11 cellular contexts compared by ENCODE assay signal in genomic region chr6:113903666-113904330, GRCh38. TPM values are rescaled to one million over a fixed set of nuclear protein-coding genes. Genes with fewer than 3 reads are reported as not detected.
DNase-seq lines count a peak whose midpoint lies in the region; ATAC-seq, FAIRE-seq and TF ChIP-seq lines count a peak whose summit lies in the region.
"Had no signal": no experiment of that assay in that cellular context is flagged by ENCODE, and none has a peak within 500 bp of the region (broad histone marks: within the 10 kb centered on the region; RNA-seq: fewer than 3 reads in every experiment).

No MANE protein-coding gene starts in this region.

- no peaks in the 10 kb centered on the region for H3K9me3 ChIP-seq in K562 (replicated peaks; ENCODE audit: control insufficient read depth, insufficient read depth, low read depth, low read length)

- peaks cover 8% of the 10 kb centered on the region for H3K4me1 Mint-ChIP-seq in progenitor cell of endocrine pancreas (ENCODE audit: low read depth)
- H3K4me1 Mint-ChIP-seq in stimulated activated naive CD8-positive, alpha-beta T cell treated with anti-CD3 and anti-CD28 coated beads, Interleukin-15, amount 100 ng/mL, for 72 hours: no peaks in the 10 kb centered on the region

- peak; percentile 35; the same call in 2 of the 3 replicates for ATAC-seq in K562
- ATAC-seq in stimulated activated naive CD8-positive, alpha-beta T cell treated with anti-CD3 and anti-CD28 coated beads, Interleukin-15, amount 100 ng/mL, for 72 hours: no peak
- ATAC-seq: HCT116 had no signal

- peak; percentile 80 for DNase-seq in EL
- DNase-seq in K562 (ENCODE audit: extremely low read depth in 1 of 4, low spot score in 3 of 4): no peak
- peak; percentile 76 for DNase-seq in islet precursor cell
- no peak for DNase-seq in progenitor cell of endocrine pancreas (ENCODE audit: low spot score, unreplicated experiment)
- no peak for DNase-seq in activated CD8-positive, alpha-beta memory T cell treated with anti-CD3 and anti-CD28 coated beads, Interleukin-2, amount 50 U/mL, for 48 hours
- DNase-seq in GM10248 (ENCODE audit: extremely low spot score): no peak
- no peak for DNase-seq in GM13976 (ENCODE audit: low spot score)
- no peak for DNase-seq in stimulated activated naive CD8-positive, alpha-beta T cell treated with anti-CD3 and anti-CD28 coated beads, Interleukin-15, amount 100 ng/mL, for 72 hours
- DNase-seq: activated T-cell treated with anti-CD3 and anti-CD28 coated beads for 4 hours, SW 1271 had no signal

- no peaks in the 10 kb centered on the region for H4K20me1 ChIP-seq in K562 (replicated peaks; ENCODE audit: control insufficient read depth, insufficient read depth, low read length)

- H3K27ac Mint-ChIP-seq in progenitor cell of endocrine pancreas: peak overlapping the region; percentile 46
- no peak overlapping the region for H3K27ac Mint-ChIP-seq in stimulated activated naive CD8-positive, alpha-beta T cell treated with anti-CD3 and anti-CD28 coated beads, Interleukin-15, amount 100 ng/mL, for 72 hours

- H3K79me2 ChIP-seq in K562 (ENCODE audit: control insufficient read depth, insufficient read depth, low read length): no peaks in the 10 kb centered on the region

- no peak for FAIRE-seq in K562 (lab: Jason Lieb, UNC)

- POLR2A ChIA-PET in K562 (lab: Yijun Ruan, JAX) (interaction anchor here (0.6 to 0.7 kb wide), 2 partner anchors 12 to 1646 kb away, joined by 3 read pairs; no protein-coding TSS in a partner anchor), GM10248 (lab: Yijun Ruan, JAX) (no interaction called here)

- no peaks in the 10 kb centered on the region for H3K9me1 ChIP-seq in K562 (ENCODE audit: control insufficient read depth, insufficient read depth, low read length)

- no peak for TF ChIP-seq CTCF in K562 (IDR thresholded peaks at IDR 0.05 in 2 of 3, conservative IDR thresholded peaks at IDR 0.05 in 1 of 3; ENCODE audit: insufficient read depth in 2 of 3, low read depth in 1 of 3, low read length in 3 of 3)
- no peak for TF ChIP-seq CTCF in progenitor cell of endocrine pancreas (IDR thresholded peaks at IDR 0.05; ENCODE audit: unreplicated experiment)
- no peak for TF ChIP-seq CTCF in GM10248 (IDR thresholded peaks at IDR 0.05; ENCODE audit: control extremely low read depth, extremely low read depth, low read depth, missing control alignments)
- no peak for TF ChIP-seq CTCF in GM13976 (IDR thresholded peaks at IDR 0.05; ENCODE audit: borderline replicate concordance, control extremely low read depth, extremely low read depth, insufficient read depth, missing control alignments)

- H3K4me3 ChIP-seq in K562: no peak overlapping the region

- H3K9me3 Mint-ChIP-seq in progenitor cell of endocrine pancreas (ENCODE audit: low read depth): no peaks in the 10 kb centered on the region
- H3K9me3 Mint-ChIP-seq in stimulated activated naive CD8-positive, alpha-beta T cell treated with anti-CD3 and anti-CD28 coated beads, Interleukin-15, amount 100 ng/mL, for 72 hours: no peaks in the 10 kb centered on the region

- in situ Hi-C loops in K562 (cut with MboI): loop anchor here (25.0 kb wide), 2 partner anchors 1016 to 1716 kb away; no protein-coding TSS in a partner anchor
- in situ Hi-C loops in GM13976 (cut with MboI; ENCODE audit: low sequenced_read_pairs, unreplicated experiment): loop anchor here (10.0 kb wide), 1 partner anchor 1119 kb away; no protein-coding TSS in a partner anchor

- no peak overlapping the region for H3K4me3 Mint-ChIP-seq in progenitor cell of endocrine pancreas (ENCODE audit: low read depth)
- no peak overlapping the region for H3K4me3 Mint-ChIP-seq in stimulated activated naive CD8-positive, alpha-beta T cell treated with anti-CD3 and anti-CD28 coated beads, Interleukin-15, amount 100 ng/mL, for 72 hours

- no peaks in the 10 kb centered on the region for H3K27me3 ChIP-seq in K562 (ENCODE audit: control insufficient read depth in 2 of 2, insufficient read depth in 2 of 2, low read length in 2 of 2)

- WGBS in K562 (ENCODE audit: insufficient coverage, low coverage, missing lambda C conversion rate): 14% methylated on average over 9 of the region's 9 CpGs

- no peaks in the 10 kb centered on the region for H3K4me1 ChIP-seq in K562 (replicated peaks in 1 of 2; ENCODE audit: control insufficient read depth in 2 of 2, insufficient read depth in 2 of 2, low read length in 2 of 2)

- CTCF ChIA-PET in K562 (lab: Yijun Ruan, JAX; ENCODE audit: low intra/inter-chr PET ratio): no interaction called here
- CTCF ChIA-PET in GM10248 (lab: Yijun Ruan, JAX): interaction anchor here (1.0 kb wide), 1 partner anchor 8 kb away, joined by 3 read pairs; no protein-coding TSS in a partner anchor

- peak overlapping the region; percentile 72 for H2AFZ ChIP-seq in K562 (ENCODE audit: low read depth, low read length)

- H3K27me3 Mint-ChIP-seq in progenitor cell of endocrine pancreas: peaks cover 11% of the 10 kb centered on the region
- no peaks in the 10 kb centered on the region for H3K27me3 Mint-ChIP-seq in stimulated activated naive CD8-positive, alpha-beta T cell treated with anti-CD3 and anti-CD28 coated beads, Interleukin-15, amount 100 ng/mL, for 72 hours

- no peak for TF ChIP-seq RAD21 in K562 (CRISPR knock-in tag; conservative IDR thresholded peaks at IDR 0.05 in 1 of 2, IDR thresholded peaks at IDR 0.05 in 1 of 2)

- no peak for TF ChIP-seq EP300 in K562 (IDR thresholded peaks at IDR 0.05; ENCODE audit: low read length)

- H3K36me3 ChIP-seq in K562 (ENCODE audit: control insufficient read depth, insufficient read depth, low read length): no peaks in the 10 kb centered on the region

- no peaks in the 10 kb centered on the region for H3K36me3 Mint-ChIP-seq in progenitor cell of endocrine pancreas (ENCODE audit: insufficient read depth)

- TF ChIP-seq POLR2A in K562 (conservative IDR thresholded peaks at IDR 0.05): no peak

- no peak overlapping the region for H3K9ac ChIP-seq in K562 (ENCODE audit: insufficient read depth in 1 of 2, low read depth in 2 of 2, low read length in 2 of 2)

- BruUV-seq in K562 (replicated peaks; lab: Mats Ljungman, UMichigan): no TSS peak

- intact Hi-C loops in K562 (cut with micrococcal nuclease): loop anchor here (10.0 kb wide), 2 partner anchors 1569 to 1719 kb away; no protein-coding TSS in a partner anchor

- no peak overlapping the region for H3K27ac ChIP-seq in K562 (ENCODE audit: extremely low read depth, low read depth, low read length)

- H3K4me2 ChIP-seq in K562 (ENCODE audit: insufficient read depth, low read length): no peak overlapping the region

TF ChIP-seq in K562, 482 proteins besides CTCF, POLR2A, EP300 and RAD21:
- TF ChIP-seq ZFP30 (CRISPR knock-in tag; IDR thresholded peaks at IDR 0.05; ENCODE audit: borderline replicate concordance) (no peak), KDM4B (IDR thresholded peaks at IDR 0.05; ENCODE audit: borderline replicate concordance in 2 of 2, low read depth in 1 of 2) (no peak), ARID1B (IDR thresholded peaks at IDR 0.05) (no peak), ZC3H11A (IDR thresholded peaks at IDR 0.05; ENCODE audit: low read depth, low read length) (no peak), TEAD4 (IDR thresholded peaks at IDR 0.05; ENCODE audit: low read length) (no peak), TEAD4 (CRISPR knock-in tag; IDR thresholded peaks at IDR 0.05; ENCODE audit: borderline replicate concordance) (no peak), KAT2B (IDR thresholded peaks at IDR 0.05; ENCODE audit: low read depth, low read length) (no peak)

RNA-seq across cellular contexts. Expression of gene MARCKS, which starts 46.7 kb away (rescaled TPM):
- total RNA-seq in K562 (2011; cell fraction: chromatin; rRNA removed; ENCODE audit: low replicate concordance): 0.09 TPM in 1 of 2 replicates, not detected in the other
- total RNA-seq in K562 (2011; cell fraction: nucleolus; rRNA removed): under 0.01 TPM in 1 of 2 replicates, not detected in the other
- 0.15 and 0.23 TPM in 2 replicates for total RNA-seq in K562 (2011; cell fraction: nucleoplasm; rRNA removed)
- 1.9 and 2.5 TPM in 2 replicates for total RNA-seq in K562 (2014; rRNA removed)
- total RNA-seq in K562 (2014; rRNA removed; fragmentation: Illumina TruSeq; extraction: Trizol): 0.98 and 1.2 TPM in 2 replicates
- total RNA-seq in K562 (2015; rRNA removed; fragmentation: Illumina TruSeq; extraction: Trizol): 0.68 and 0.69 TPM in 2 replicates
- total RNA-seq in K562 (2021): 2.7 and 2.9 TPM in 2 replicates
- 0.09 and 0.15 TPM in 2 replicates for polyA plus RNA-seq in K562 (2011; rRNA removed)
- 0.06 and 0.07 TPM in 2 replicates for polyA plus RNA-seq in K562 (2011; cell fraction: cytosol; rRNA removed)
- 0.06 and 0.07 TPM in 2 replicates for polyA plus RNA-seq in K562 (2011; cell fraction: nucleus; rRNA removed)
- polyA plus RNA-seq in K562 (2012): 1.4 and 6.3 TPM in 2 replicates
- polyA plus RNA-seq in K562 (2014; fragmentation: Illumina TruSeq; extraction: Trizol): 0.89 and 0.91 TPM in 2 replicates
- 1 to 10 TPM; 1.0 to 1.9 TPM for polyA plus RNA-seq in K562 (2014; fragmentation: Nextera tagmentation; extraction: Ambion mirVana)
- polyA plus RNA-seq in K562 (2014; rRNA removed): 1.1 and 1.7 TPM in 2 replicates
- polyA minus RNA-seq in K562 (2011; rRNA and poly(A)+ RNA removed): 0.03 and 0.07 TPM in 2 replicates
- polyA minus RNA-seq in K562 (2011; cell fraction: cytosol; rRNA and poly(A)+ RNA removed): not detected in 2 replicates
- 0.11 TPM in 1 of 2 replicates, not detected in the other for polyA minus RNA-seq in K562 (2011; cell fraction: nucleus; rRNA and poly(A)+ RNA removed)
- 153 and 158 TPM in 2 replicates for total RNA-seq in progenitor cell of endocrine pancreas

Comparison
In these comparisons a context has a peak if more than half of its experiments do, and no peak if none do; other contexts are left out.
1. DNase-seq: peak in EL (single experiment) and islet precursor cell (single experiment); none in K562 (0 of 4), progenitor cell of endocrine pancreas (single experiment), activated CD8-positive, alpha-beta memory T cell treated with anti-CD3 and anti-CD28 coated beads, Interleukin-2, amount 50 U/mL, for 48 hours (single experiment), GM10248 (single experiment), GM13976 (single experiment) and stimulated activated naive CD8-positive, alpha-beta T cell treated with anti-CD3 and anti-CD28 coated beads, Interleukin-15, amount 100 ng/mL, for 72 hours (0 of 2).
2. RNA of gene MARCKS, which starts 46.7 kb away (total RNA-seq): 153 to 158 TPM in progenitor cell of endocrine pancreas; under 0.01 to 2.9 TPM in K562; every median in the first group is over 10 times any median in the second.